Comparison of ENCODE assay signal across 1 cellular context in the genomic region with DNA sequence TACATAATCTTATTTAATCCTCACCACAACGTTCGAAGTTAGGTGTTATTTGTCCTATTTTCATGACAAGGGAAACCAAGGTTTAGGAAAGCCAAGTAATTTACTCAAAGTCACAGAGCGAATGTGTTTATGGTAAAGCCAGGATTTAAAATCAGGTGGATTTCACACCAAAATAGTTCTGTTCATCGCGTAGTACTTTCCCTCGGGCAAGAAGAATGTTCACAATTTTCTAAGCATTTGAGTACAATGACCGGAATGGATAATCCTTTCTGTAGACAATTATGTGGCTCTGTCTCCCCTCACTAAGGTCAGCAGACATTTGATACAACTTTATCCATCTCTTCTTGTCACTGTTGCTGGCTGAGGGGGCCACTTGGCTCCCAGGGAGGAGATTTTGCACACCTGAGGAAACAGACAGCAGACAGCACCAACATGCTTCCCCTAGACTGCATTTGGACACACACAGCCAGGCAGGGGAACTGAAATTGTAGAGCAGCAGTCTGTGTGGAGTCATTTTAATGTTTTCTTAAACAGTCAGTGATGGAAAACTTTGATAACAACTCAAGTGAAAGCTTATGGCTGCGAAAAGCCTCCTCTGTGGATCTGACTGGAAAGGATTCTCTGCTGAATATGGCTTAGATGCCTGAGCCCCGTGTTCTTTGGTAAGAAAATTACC.
TF ChIP-seq lines count a peak whose summit lies in the region.

No MANE protein-coding gene starts in this region.

TF ChIP-seq in SK-N-SH, 30 proteins besides CTCF, POLR2A, EP300 and RAD21:
- TF ChIP-seq MXI1 (IDR thresholded peaks at IDR 0.05; ENCODE audit: low read depth, low read length) (0 out of 2 replicates have a peak, but pooled peaks have one; percentile 8), SMC3 (IDR thresholded peaks at IDR 0.05; ENCODE audit: low read depth, low read length) (peak; percentile 2; the same call in 1 of the 2 replicates), FOSL2 (IDR thresholded peaks at IDR 0.05; ENCODE audit: borderline replicate concordance, low read depth) (peak; percentile 8; the same call in 1 of the 2 replicates), FOXJ3 (CRISPR knock-in tag; IDR thresholded peaks at IDR 0.05) (no peak), RCOR1 (IDR thresholded peaks at IDR 0.05; ENCODE audit: low read length) (peak; percentile 27; the same call in 1 of the 2 replicates), RFX5 (IDR thresholded peaks at IDR 0.05; ENCODE audit: low read length) (no peak), NFIC (IDR thresholded peaks at IDR 0.05; ENCODE audit: borderline replicate concordance) (no peak), TAF1 (IDR thresholded peaks at IDR 0.05; ENCODE audit: borderline replicate concordance, low read depth, low read length) (peak; percentile 25; the same call in 1 of the 2 replicates), JUND (IDR thresholded peaks at IDR 0.05) (peak; percentile 48)
- TF ChIP-seq, protein P1, sequence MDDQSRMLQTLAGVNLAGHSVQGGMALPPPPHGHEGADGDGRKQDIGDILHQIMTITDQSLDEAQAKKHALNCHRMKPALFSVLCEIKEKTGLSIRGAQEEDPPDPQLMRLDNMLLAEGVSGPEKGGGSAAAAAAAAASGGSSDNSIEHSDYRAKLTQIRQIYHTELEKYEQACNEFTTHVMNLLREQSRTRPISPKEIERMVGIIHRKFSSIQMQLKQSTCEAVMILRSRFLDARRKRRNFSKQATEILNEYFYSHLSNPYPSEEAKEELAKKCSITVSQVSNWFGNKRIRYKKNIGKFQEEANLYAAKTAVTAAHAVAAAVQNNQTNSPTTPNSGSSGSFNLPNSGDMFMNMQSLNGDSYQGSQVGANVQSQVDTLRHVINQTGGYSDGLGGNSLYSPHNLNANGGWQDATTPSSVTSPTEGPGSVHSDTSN (IDR thresholded peaks at IDR 0.05), result peak; percentile 19; the same call in 1 of the 2 replicates
